In the genomic region with DNA sequence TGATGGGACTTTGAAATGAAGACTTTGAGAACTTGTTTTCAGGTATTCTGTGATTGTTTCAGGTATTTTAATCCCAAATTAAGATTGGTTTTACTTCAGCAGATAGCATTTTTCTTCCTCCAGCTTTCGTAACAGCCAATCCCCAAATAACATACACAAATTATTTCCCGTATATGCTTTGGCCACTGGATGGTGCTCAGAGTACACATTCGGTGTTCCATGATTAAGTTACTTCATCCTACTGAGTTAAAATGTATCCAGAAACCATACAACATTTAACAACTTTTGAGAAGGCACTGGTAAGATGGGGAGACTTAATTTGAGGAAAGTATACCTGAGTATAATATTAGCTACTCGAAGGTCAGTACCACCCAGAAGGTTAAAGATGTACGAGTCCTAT, we compare ENCODE assay signal across 10 cellular contexts.
DNase-seq lines count a peak whose midpoint lies in the region; ATAC-seq and TF ChIP-seq lines count a peak whose summit lies in the region.
"Had no signal": no experiment of that assay in that cellular context is flagged by ENCODE, and none has a peak within 500 bp of the region (broad histone marks: within the 10 kb centered on the region; RNA-seq: fewer than 3 reads in every experiment).

No MANE protein-coding gene starts in this region.

- H3K4me1 Mint-ChIP-seq in MCF 10A (ENCODE audit: insufficient read depth, unreplicated experiment) = peaks cover 4% of the 10 kb centered on the region
- H3K4me1 Mint-ChIP-seq in activated CD8-positive, alpha-beta memory T cell treated with anti-CD3 and anti-CD28 coated beads, Interleukin-2, amount 10 ng/mL, durations not matched to agents 7 days and 5 days = no peaks in the 10 kb centered on the region
- H3K4me1 Mint-ChIP-seq: naive B cell had no signal

- no peak overlapping the region for H3K27ac Mint-ChIP-seq in MCF 10A (ENCODE audit: low read depth, unreplicated experiment)
- H3K27ac Mint-ChIP-seq in activated CD8-positive, alpha-beta memory T cell treated with anti-CD3 and anti-CD28 coated beads, Interleukin-2, amount 10 ng/mL, durations not matched to agents 7 days and 5 days = no peak overlapping the region
- H3K27ac Mint-ChIP-seq: naive B cell had no signal

- H3K36me3 ChIP-seq in breast epithelium = no peaks in the 10 kb centered on the region
- H3K36me3 ChIP-seq in testis (ENCODE audit: low read depth, missing control alignments) = no peaks in the 10 kb centered on the region

- DNase-seq in MCF 10A (ENCODE audit: unreplicated experiment) (peak; percentile 59), breast epithelium (ENCODE audit: low spot score in 2 of 2) (no peak), SK-MEL-5 (ENCODE audit: low read depth, low spot score) (peak; percentile 61), fibroblast of villous mesenchyme (ENCODE audit: low read depth) (peak; percentile 4), testis (peak; percentile 22)
- DNase-seq in stimulated activated naive CD8-positive, alpha-beta T cell treated with anti-CD3 and anti-CD28 coated beads, Interleukin-15, Interleukin-2, amounts not matched to agents 100 U/mL and 50 U/mL, for 24 hours = no peak
- DNase-seq in activated CD8-positive, alpha-beta memory T cell treated with anti-CD3 and anti-CD28 coated beads, Interleukin-2, amount 10 ng/mL, durations not matched to agents 7 days and 5 days = no peak
- DNase-seq: naive B cell had no signal

- H3K27me3 ChIP-seq in breast epithelium (no peaks in the 10 kb centered on the region), testis (no peaks in the 10 kb centered on the region)

- H3K27ac ChIP-seq in breast epithelium (no peak overlapping the region), testis (no peak overlapping the region)

- TF ChIP-seq CTCF in MCF 10A (IDR thresholded peaks at IDR 0.05; ENCODE audit: unreplicated experiment) = peak; percentile 34
- peak in 1 of 3 donors; percentile 30 for TF ChIP-seq CTCF in breast epithelium (IDR thresholded peaks at IDR 0.05)
- peak; percentile 18 for TF ChIP-seq CTCF in fibroblast of villous mesenchyme (IDR thresholded peaks at IDR 0.05; ENCODE audit: insufficient read depth, low read depth, low read length)
- no peak for TF ChIP-seq CTCF in testis (IDR thresholded peaks at IDR 0.05)

- H3K4me3 ChIP-seq in breast epithelium (no peak overlapping the region), fibroblast of villous mesenchyme (ENCODE audit: low read depth, low read length) (no peak overlapping the region), testis (no peak overlapping the region)

- ATAC-seq in GM19324 (IDR thresholded peaks at IDR 0.05; ENCODE audit: low FRiP score, unreplicated experiment) = no peak
- ATAC-seq in stimulated activated naive CD8-positive, alpha-beta T cell treated with anti-CD3 and anti-CD28 coated beads, Interleukin-15, Interleukin-2, amounts not matched to agents 100 U/mL and 50 U/mL, for 24 hours = no peak
- no peak for ATAC-seq in activated CD8-positive, alpha-beta memory T cell treated with anti-CD3 and anti-CD28 coated beads, Interleukin-2, amount 10 ng/mL, durations not matched to agents 7 days and 5 days

- POLR2A ChIA-PET in MCF 10A (lab: Yijun Ruan, JAX) = interaction anchor here (0.7 kb wide), 1 partner anchor 849 kb away, joined by 3 read pairs; no protein-coding TSS in a partner anchor

- no peaks in the 10 kb centered on the region for H3K36me3 Mint-ChIP-seq in MCF 10A (ENCODE audit: insufficient read depth, unreplicated experiment)
- H3K36me3 Mint-ChIP-seq in activated CD8-positive, alpha-beta memory T cell treated with anti-CD3 and anti-CD28 coated beads, Interleukin-2, amount 10 ng/mL, durations not matched to agents 7 days and 5 days = no peaks in the 10 kb centered on the region
- H3K36me3 Mint-ChIP-seq: naive B cell had no signal

- H3K9me3 Mint-ChIP-seq in MCF 10A (ENCODE audit: unreplicated experiment) = no peaks in the 10 kb centered on the region
- no peaks in the 10 kb centered on the region for H3K9me3 Mint-ChIP-seq in activated CD8-positive, alpha-beta memory T cell treated with anti-CD3 and anti-CD28 coated beads, Interleukin-2, amount 10 ng/mL, durations not matched to agents 7 days and 5 days (ENCODE audit: low read depth)

- peaks cover 21% of the 10 kb centered on the region for H3K27me3 Mint-ChIP-seq in MCF 10A (ENCODE audit: insufficient read depth, unreplicated experiment)
- H3K27me3 Mint-ChIP-seq in activated CD8-positive, alpha-beta memory T cell treated with anti-CD3 and anti-CD28 coated beads, Interleukin-2, amount 10 ng/mL, durations not matched to agents 7 days and 5 days = no peaks in the 10 kb centered on the region
- H3K27me3 Mint-ChIP-seq: naive B cell had no signal

- TF ChIP-seq POLR2A in breast epithelium (IDR thresholded peaks at IDR 0.05) (no peak), testis (IDR thresholded peaks at IDR 0.05) (no peak)

- H3K9me3 ChIP-seq in breast epithelium (peaks cover 0 to 6% of the 10 kb centered on the region in 2 donors), testis (no peaks in the 10 kb centered on the region)
- H3K9me3 ChIP-seq: Caco-2 had no signal

- H3K4me1 ChIP-seq in breast epithelium (no peaks in the 10 kb centered on the region), testis (no peaks in the 10 kb centered on the region)
- H3K4me1 ChIP-seq: Caco-2 had no signal

- no peak overlapping the region for H3K4me3 Mint-ChIP-seq in MCF 10A (ENCODE audit: unreplicated experiment)
- H3K4me3 Mint-ChIP-seq in activated CD8-positive, alpha-beta memory T cell treated with anti-CD3 and anti-CD28 coated beads, Interleukin-2, amount 10 ng/mL, durations not matched to agents 7 days and 5 days = no peak overlapping the region
- H3K4me3 Mint-ChIP-seq: naive B cell had no signal

- in situ Hi-C loops in SK-MEL-5 (cut with HindIII; ENCODE audit: low pct_unique_long_range_greater_than_20kb, low sequenced_read_pairs) = no loop called here

- WGBS in testis, 2 donors = 33 to 46% methylated on average over 4 to 5 of the region's 5 CpGs

- intact Hi-C loops in MCF 10A (cut with micrococcal nuclease) = loop anchor here (5.0 kb wide), 1 partner anchor 272 kb away; no protein-coding TSS in a partner anchor
- intact Hi-C loops in breast epithelium (cut with DNase I; ENCODE audit: low total_unique reads) = loop anchor here (2.0 kb wide), 1 partner anchor 47 kb away; no protein-coding TSS in a partner anchor
- intact Hi-C loops in testis (cut with DNase I; ENCODE audit: low total_unique reads) = no loop called here

- BruUV-seq in MCF 10A (replicated peaks; lab: Mats Ljungman, UMichigan) = no TSS peak

- CTCF ChIA-PET in MCF 10A (lab: Yijun Ruan, JAX) = interaction anchor here (0.5 to 1.4 kb wide), 9 partner anchors 11 to 646 kb away, joined by 3 to 4 read pairs (median 3); no protein-coding TSS in a partner anchor
- CTCF ChIA-PET in activated CD8-positive, alpha-beta memory T cell treated with anti-CD3 and anti-CD28 coated beads, Interleukin-2, amount 10 ng/mL, durations not matched to agents 7 days and 5 days (lab: Charles Lee) = no interaction called here

Comparison
In these comparisons a context has a peak if more than half of its experiments do, and no peak if none do; other contexts are left out.
1. DNase-seq: peak in MCF 10A (single experiment), SK-MEL-5 (single experiment), fibroblast of villous mesenchyme (single experiment) and testis (single experiment); none in breast epithelium (0 of 2), stimulated activated naive CD8-positive, alpha-beta T cell treated with anti-CD3 and anti-CD28 coated beads, Interleukin-15, Interleukin-2, amounts not matched to agents 100 U/mL and 50 U/mL, for 24 hours (single experiment) and activated CD8-positive, alpha-beta memory T cell treated with anti-CD3 and anti-CD28 coated beads, Interleukin-2, amount 10 ng/mL, durations not matched to agents 7 days and 5 days (single experiment).
2. CTCF ChIP-seq: peak in MCF 10A (single experiment) and fibroblast of villous mesenchyme (single experiment); none in testis (0 of 3).